In genomic region chrX:135975421-135975820, GRCh38 we compare ENCODE assay signal across 18 cellular contexts. TPM values are rescaled to one million over a fixed set of nuclear protein-coding genes. Genes with fewer than 3 reads are reported as not detected.
A peak's percentile ranks its signal among the peaks of the same experiment; 100 is the strongest.
DNase-seq lines count a peak whose midpoint lies in the region; ATAC-seq, FAIRE-seq and TF ChIP-seq lines count a peak whose summit lies in the region.
"Had no signal": no experiment of that assay in that cellular context is flagged by ENCODE, and none has a peak within 500 bp of the region (broad histone marks: within the 10 kb centered on the region; RNA-seq: fewer than 3 reads in every experiment).

No MANE protein-coding gene starts in this region.

- DNase-seq in CD4-positive, alpha-beta T cell: no peak
- DNase-seq in left lung (no peak), dorsolateral prefrontal cortex (no peak), Right ventricle myocardium inferior (ENCODE audit: missing footprints) (no peak)
- DNase-seq in activated CD4-positive, alpha-beta T cell treated with anti-CD3 and anti-CD28 coated beads, Interleukin-2, amount 50 U/mL, for 1 hour: no peak
- DNase-seq: ACHN; BE2C; CD8-positive, alpha-beta memory T cell; DMS 273 treated with DMSO at 0.1 percent for 48 hours; H7 had no signal

- H3K4me3 ChIP-seq in OCI-LY3 (ENCODE audit: low read length) (no peak overlapping the region), left lung (no peak overlapping the region), dorsolateral prefrontal cortex (peak overlapping the region in 14 of 59 donors; percentile 43 to 84 (median 62))
- H3K4me3 ChIP-seq: GM12878 had no signal

- H3K9ac ChIP-seq in OCI-LY3 (ENCODE audit: low read length): no peak overlapping the region

- peak overlapping the region; percentile 84 for H3K4me3 Mint-ChIP-seq in CD4-positive, alpha-beta T cell
- peak overlapping the region in 2 of 3 experiments; percentile 24 to 89 for H3K4me3 Mint-ChIP-seq in nephron

- H3K27me3 Mint-ChIP-seq in CD4-positive, alpha-beta T cell: no peaks in the 10 kb centered on the region
- no peaks in the 10 kb centered on the region for H3K27me3 Mint-ChIP-seq in nephron (ENCODE audit: low read depth)

- H3K27me3 ChIP-seq in CD4-positive, alpha-beta T cell (ENCODE audit: control insufficient read depth, insufficient read depth, low read length): no peaks in the 10 kb centered on the region
- H3K27me3 ChIP-seq in OCI-LY3 (ENCODE audit: low read depth, low read length) (0 out of 2 replicates have a peak, but pooled peaks cover 4% of the 10 kb centered on the region), left lung (no peaks in the 10 kb centered on the region), dorsolateral prefrontal cortex (peaks cover 0 to 27% (median 0%) of the 10 kb centered on the region in 45 donors)
- H3K27me3 ChIP-seq: BE2C had no signal

- intact Hi-C loops in CD4-positive, alpha-beta T cell (cut with DNase I, micrococcal nuclease): no loop called here
- intact Hi-C loops in left lung (cut with DNase I): no loop called here
- intact Hi-C loops in dorsolateral prefrontal cortex (cut with DNase I): no loop called here
- intact Hi-C loops in Right ventricle myocardium inferior (cut with DNase I): no loop called here

- H3K27ac ChIP-seq in CD4-positive, alpha-beta T cell (ENCODE audit: low read depth, low read length): no peak overlapping the region
- no peak overlapping the region for H3K27ac ChIP-seq in OCI-LY3 (ENCODE audit: low read length)
- no peak overlapping the region for H3K27ac ChIP-seq in left lung
- H3K27ac ChIP-seq in dorsolateral prefrontal cortex: peak overlapping the region in 11 of 59 donors; percentile 29 to 75 (median 61)
- H3K27ac ChIP-seq: C4-2B, HL-60 had no signal

- H3K4me1 Mint-ChIP-seq in CD4-positive, alpha-beta T cell (ENCODE audit: low read depth): peaks cover 51% of the 10 kb centered on the region
- H3K4me1 Mint-ChIP-seq in nephron: peaks cover 14% of the 10 kb centered on the region

- H3K27ac Mint-ChIP-seq in CD4-positive, alpha-beta T cell: peak overlapping the region; percentile 75
- H3K27ac Mint-ChIP-seq in nephron: no peak overlapping the region
- H3K27ac Mint-ChIP-seq: GM23338 had no signal

- no peaks in the 10 kb centered on the region for H3K9me3 Mint-ChIP-seq in CD4-positive, alpha-beta T cell
- H3K9me3 Mint-ChIP-seq in nephron: peaks cover 6% of the 10 kb centered on the region
- H3K9me3 Mint-ChIP-seq: CD8-positive, alpha-beta memory T cell; GM23338 had no signal

- peaks cover 22% of the 10 kb centered on the region for H3K79me2 ChIP-seq in OCI-LY3 (ENCODE audit: low read length)

- FAIRE-seq in colon (lab: Jason Lieb, UNC): peak; percentile 5
- FAIRE-seq: GM12878, GM18507 had no signal

- peak overlapping the region; percentile 95; the same call in 1 of the 2 replicates for H3K4me2 ChIP-seq in OCI-LY3 (ENCODE audit: low read length)

- CTCF ChIA-PET in CD4-positive, alpha-beta T cell (lab: Charles Lee): interaction anchor here (0.6 to 1.3 kb wide), 2 partner anchors 9 to 485 kb away, joined by 3 to 4 read pairs; partner anchors contain the start of gene SLC9A6

- POLR2A ChIA-PET in CD4-positive, alpha-beta T cell (lab: Charles Lee): interaction anchor here (3.1 kb wide), 1 partner anchor 9 kb away, joined by 33 read pairs; the partner anchor contains the start of gene SLC9A6

- H3K36me3 ChIP-seq in OCI-LY3 (replicated peaks; ENCODE audit: low read depth, low read length) (no peaks in the 10 kb centered on the region), left lung (no peaks in the 10 kb centered on the region)
- H3K36me3 ChIP-seq: BE2C had no signal

- TF ChIP-seq CTCF in CD4-positive, alpha-beta T cell (IDR thresholded peaks at IDR 0.05): no peak
- no peak for TF ChIP-seq CTCF in OCI-LY3 (IDR thresholded peaks at IDR 0.05; ENCODE audit: low read depth, low read length)
- no peak for TF ChIP-seq CTCF in nephron (IDR thresholded peaks at IDR 0.05; ENCODE audit: unreplicated experiment in 3 of 3)
- no peak for TF ChIP-seq CTCF in left lung (IDR thresholded peaks at IDR 0.05)
- no peak for TF ChIP-seq CTCF in dorsolateral prefrontal cortex (IDR thresholded peaks at IDR 0.05 in 54 of 56, conservative IDR thresholded peaks at IDR 0.05 in 2 of 56; ENCODE audit: low read depth in 1 of 56, partially characterized antibody in 56 of 56)

- no peak overlapping the region for H2AFZ ChIP-seq in OCI-LY3 (ENCODE audit: low read depth, low read length)
- H2AFZ ChIP-seq: GM23338 had no signal

- H4K20me1 ChIP-seq in OCI-LY3 (ENCODE audit: insufficient read depth, low read length): no peaks in the 10 kb centered on the region

- peaks cover 10% of the 10 kb centered on the region for H3K4me1 ChIP-seq in OCI-LY3 (ENCODE audit: low read length)
- peaks cover 0 to 16% of the 10 kb centered on the region in 2 donors for H3K4me1 ChIP-seq in left lung
- H3K4me1 ChIP-seq: BE2C had no signal

- H3K36me3 Mint-ChIP-seq in CD4-positive, alpha-beta T cell (ENCODE audit: low read depth): peaks cover 14% of the 10 kb centered on the region
- H3K36me3 Mint-ChIP-seq in nephron (ENCODE audit: low read depth): no peaks in the 10 kb centered on the region

- no peak for ATAC-seq in CD4-positive, alpha-beta T cell (ENCODE audit: poor library complexity)
- ATAC-seq in left lung: no peak
- no peak for ATAC-seq in Right ventricle myocardium inferior
- ATAC-seq: GM12878, GM23338 had no signal

- no peaks in the 10 kb centered on the region for H3K9me3 ChIP-seq in CD4-positive, alpha-beta T cell (ENCODE audit: control insufficient read depth, low read length)
- H3K9me3 ChIP-seq in OCI-LY3 (ENCODE audit: insufficient read depth, low read length): no peaks in the 10 kb centered on the region
- no peaks in the 10 kb centered on the region for H3K9me3 ChIP-seq in left lung
- H3K9me3 ChIP-seq: BE2C had no signal

RNA-seq across cellular contexts. Expression of gene MMGT1, which starts 1.6 kb away (rescaled TPM):
- total RNA-seq in CD4-positive, alpha-beta T cell: 10 to 100 TPM; 36.4 to 37.0 TPM
- 10 to 100 TPM; 28.0 to 30.5 TPM for total RNA-seq in left lung
- 10 to 100 TPM; 16.6 to 29.1 (median 22.9) TPM for total RNA-seq in dorsolateral prefrontal cortex
- total RNA-seq in Right ventricle myocardium inferior: 22.4 TPM

RNA-seq across cellular contexts. Expression of gene SLC9A6, which starts 9.8 kb away (rescaled TPM):
- 10 to 100 TPM; 17.8 to 20.0 TPM for total RNA-seq in CD4-positive, alpha-beta T cell
- total RNA-seq in left lung (10 to 100 TPM; 15.1 to 17.1 TPM), dorsolateral prefrontal cortex (100 to 1,000 TPM in 27 of 120 experiments, 10 to 100 TPM in 93; 39.0 to 123 (median 88.4) TPM), Right ventricle myocardium inferior (15.4 TPM)
